In genomic region chr20:5114403-5114802, GRCh38 we compare ENCODE assay signal across 1 cellular context.
TF ChIP-seq lines count a peak whose summit lies in the region.

No MANE protein-coding gene starts in this region.

TF ChIP-seq in HCT116, 20 proteins besides CTCF, POLR2A, EP300 and RAD21 (continued from another document):
- TF ChIP-seq REST (IDR thresholded peaks at IDR 0.05; ENCODE audit: low read depth) = no peak
- TF ChIP-seq FOSL1 (IDR thresholded peaks at IDR 0.05; ENCODE audit: low read depth) = no peak
- no peak for TF ChIP-seq TCF7L2 (IDR thresholded peaks at IDR 0.05; ENCODE audit: borderline replicate concordance, extremely low read depth, insufficient read depth, insufficient read length)
- TF ChIP-seq ZNF274 (IDR thresholded peaks at IDR 0.05; ENCODE audit: low read depth, low read length) = no peak
- no peak for TF ChIP-seq YY1 (IDR thresholded peaks at IDR 0.05; ENCODE audit: extremely low read depth, insufficient replicate concordance, low read depth, low read length)
- TF ChIP-seq SIN3A (IDR thresholded peaks at IDR 0.05; ENCODE audit: low read depth) = no peak
- no peak for TF ChIP-seq ELF1 (IDR thresholded peaks at IDR 0.05; ENCODE audit: borderline replicate concordance, low read depth)
- TF ChIP-seq SP1 (IDR thresholded peaks at IDR 0.05; ENCODE audit: low read depth) = no peak
- no peak for TF ChIP-seq SRF (IDR thresholded peaks at IDR 0.05; ENCODE audit: low read depth)
- no peak for TF ChIP-seq JUND (IDR thresholded peaks at IDR 0.05)
- TF ChIP-seq ZFX (IDR thresholded peaks at IDR 0.05) = no peak
- no peak for TF ChIP-seq CBX3 (IDR thresholded peaks at IDR 0.05; ENCODE audit: low read depth)
- TF ChIP-seq, protein P1, sequence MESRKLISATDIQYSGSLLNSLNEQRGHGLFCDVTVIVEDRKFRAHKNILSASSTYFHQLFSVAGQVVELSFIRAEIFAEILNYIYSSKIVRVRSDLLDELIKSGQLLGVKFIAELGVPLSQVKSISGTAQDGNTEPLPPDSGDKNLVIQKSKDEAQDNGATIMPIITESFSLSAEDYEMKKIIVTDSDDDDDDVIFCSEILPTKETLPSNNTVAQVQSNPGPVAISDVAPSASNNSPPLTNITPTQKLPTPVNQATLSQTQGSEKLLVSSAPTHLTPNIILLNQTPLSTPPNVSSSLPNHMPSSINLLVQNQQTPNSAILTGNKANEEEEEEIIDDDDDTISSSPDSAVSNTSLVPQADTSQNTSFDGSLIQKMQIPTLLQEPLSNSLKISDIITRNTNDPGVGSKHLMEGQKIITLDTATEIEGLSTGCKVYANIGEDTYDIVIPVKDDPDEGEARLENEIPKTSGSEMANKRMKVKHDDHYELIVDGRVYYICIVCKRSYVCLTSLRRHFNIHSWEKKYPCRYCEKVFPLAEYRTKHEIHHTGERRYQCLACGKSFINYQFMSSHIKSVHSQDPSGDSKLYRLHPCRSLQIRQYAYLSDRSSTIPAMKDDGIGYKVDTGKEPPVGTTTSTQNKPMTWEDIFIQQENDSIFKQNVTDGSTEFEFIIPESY (IDR thresholded peaks at IDR 0.05; ENCODE audit: extremely low read depth, insufficient replicate concordance, low read length) = no peak
- no peak for TF ChIP-seq EGR1 (IDR thresholded peaks at IDR 0.05; ENCODE audit: low read depth)
- no peak for TF ChIP-seq POLR2AphosphoS5 (IDR thresholded peaks at IDR 0.05; ENCODE audit: low read depth, low read length)
- TF ChIP-seq EZH2 (IDR thresholded peaks at IDR 0.05) = no peak
